In the genomic region with DNA sequence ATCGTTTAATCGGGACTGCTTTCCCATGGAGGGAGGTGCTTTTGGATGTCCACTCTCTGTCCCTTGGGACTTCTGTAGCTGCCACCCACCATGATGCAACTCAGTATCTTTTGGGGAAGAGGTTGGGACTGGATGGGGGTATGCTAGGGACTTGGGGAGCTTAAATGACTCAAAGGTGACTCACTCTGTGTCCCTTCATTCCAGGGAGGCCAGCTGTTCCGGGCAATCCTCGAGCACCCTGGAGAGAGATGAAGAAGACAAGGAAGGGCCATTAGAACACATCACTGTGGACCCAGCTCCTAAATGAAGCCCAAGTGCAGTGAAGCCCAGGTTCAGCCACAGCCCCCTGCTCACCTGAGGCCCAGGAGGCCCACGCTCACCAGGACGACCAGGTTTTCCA, we compare ENCODE assay signal across 17 cellular contexts. TPM values are rescaled to one million over a fixed set of nuclear protein-coding genes. Genes with fewer than 3 reads are reported as not detected.
A peak's percentile ranks its signal among the peaks of the same experiment; 100 is the strongest.
DNase-seq lines count a peak whose midpoint lies in the region; ATAC-seq and TF ChIP-seq lines count a peak whose summit lies in the region.
"Had no signal": no experiment of that assay in that cellular context is flagged by ENCODE, and none has a peak within 500 bp of the region (broad histone marks: within the 10 kb centered on the region; RNA-seq: fewer than 3 reads in every experiment).

No MANE protein-coding gene starts in this region.

- H3K4me1 ChIP-seq in SK-N-SH (ENCODE audit: control insufficient read depth in 1 of 2, insufficient read depth in 2 of 2, low read depth in 1 of 2, low read length in 1 of 2) (peaks cover 26 to 50% of the 10 kb centered on the region in 2 experiments; a peak in 3 of 4 replicates), neuronal stem cell (ENCODE audit: control insufficient read depth in 2 of 2, insufficient read depth in 1 of 2, low read depth in 1 of 2, low read length in 2 of 2) (peaks cover 3 to 5% of the 10 kb centered on the region in 2 donors), aorta (ENCODE audit: control insufficient read depth in 1 of 2, insufficient read depth in 2 of 2, low read length in 2 of 2) (no peaks in the 10 kb centered on the region)

- H3K36me3 Mint-ChIP-seq in activated naive CD4-positive, alpha-beta T cell treated with anti-CD3 and anti-CD28 coated beads, Interleukin-2, amount 10 ng/mL, durations not matched to agents 7 days and 5 days: no peaks in the 10 kb centered on the region

- H3F3A ChIP-seq in SK-N-SH (replicated peaks; ENCODE audit: insufficient read depth): peaks cover 84% of the 10 kb centered on the region

- no peak overlapping the region for H4K91ac ChIP-seq in neuronal stem cell (ENCODE audit: low read depth, low read length, poor library complexity)

- peak overlapping the region; percentile 44 for H3K18ac ChIP-seq in neuronal stem cell (ENCODE audit: low read length)

- POLR2A ChIA-PET in SK-N-SH (lab: Yijun Ruan, JAX): interaction anchor here (1.0 kb wide), 1 partner anchor 18 kb away, joined by 4 read pairs; no protein-coding TSS in a partner anchor

- no peak overlapping the region for H2AFZ ChIP-seq in SK-N-SH (ENCODE audit: low read depth)
- H2AFZ ChIP-seq in neuronal stem cell (ENCODE audit: low read length): no peak overlapping the region

- H2BK5ac ChIP-seq in neuronal stem cell (ENCODE audit: low read length): peak overlapping the region; percentile 66

- no peak overlapping the region for H3K4ac ChIP-seq in neuronal stem cell (ENCODE audit: low read length)

- peaks cover 74 to 79% of the 10 kb centered on the region in 2 experiments for H3K36me3 ChIP-seq in SK-N-SH (replicated peaks in 1 of 2; ENCODE audit: control insufficient read depth in 1 of 2, insufficient read depth in 2 of 2, low read length in 1 of 2)
- peaks cover 0 to 6% of the 10 kb centered on the region in 2 donors for H3K36me3 ChIP-seq in neuronal stem cell (replicated peaks in 1 of 2; ENCODE audit: control insufficient read depth in 2 of 2, insufficient read depth in 2 of 2, low read length in 2 of 2)
- H3K36me3 ChIP-seq in aorta (ENCODE audit: control insufficient read depth in 1 of 2, insufficient read depth in 2 of 2, low read length in 1 of 2): peaks cover 10% of the 10 kb centered on the region in 2 donors
- H3K36me3 ChIP-seq: gastrocnemius medialis had no signal

- H3K4me3 ChIP-seq in SK-N-SH (ENCODE audit: low read depth in 2 of 2, low read length in 1 of 2) (peak overlapping the region in 1 of 2 experiments; percentile 96; a peak in 1 of 4 replicates), choroid plexus epithelial cell (ENCODE audit: low read depth, low read length) (peak overlapping the region; percentile 98), neuronal stem cell (ENCODE audit: low read length in 2 of 2) (no peak overlapping the region), aorta (ENCODE audit: low read length in 2 of 2) (no peak overlapping the region)
- H3K4me3 ChIP-seq: gastrocnemius medialis, GM12878 had no signal

- no peak overlapping the region for H2BK120ac ChIP-seq in neuronal stem cell (ENCODE audit: low read depth, low read length)

- H3K27ac ChIP-seq in SK-N-SH (ENCODE audit: low read depth in 2 of 2, low read length in 1 of 2) (peak overlapping the region; percentile 24 to 100; a peak in 3 of 4 replicates), neuronal stem cell (replicated peaks; ENCODE audit: low read length) (no peak overlapping the region), aorta (ENCODE audit: low read depth in 1 of 2, low read length in 2 of 2) (peak overlapping the region; percentile 38 to 54)
- H3K27ac ChIP-seq: 22Rv1 had no signal

- H3K27me3 ChIP-seq in SK-N-SH (ENCODE audit: insufficient read depth): no peaks in the 10 kb centered on the region
- peaks cover 5 to 57% (median 18%) of the 10 kb centered on the region in 3 experiments for H3K27me3 ChIP-seq in neuronal stem cell (ENCODE audit: control insufficient read depth in 3 of 3, insufficient read depth in 3 of 3, low read depth in 1 of 3, low read length in 3 of 3)
- H3K27me3 ChIP-seq in aorta (ENCODE audit: control insufficient read depth in 1 of 2, insufficient read depth in 2 of 2, low read length in 1 of 2): no peaks in the 10 kb centered on the region

- no peak overlapping the region for H3K4me3 Mint-ChIP-seq in activated naive CD4-positive, alpha-beta T cell treated with anti-CD3 and anti-CD28 coated beads, Interleukin-2, amount 10 ng/mL, durations not matched to agents 7 days and 5 days
- H3K4me3 Mint-ChIP-seq: stimulated activated naive CD8-positive, alpha-beta T cell treated with anti-CD3 and anti-CD28 coated beads, Interleukin-15, Interleukin-2, amounts not matched to agents 100 ng/mL and 50 ng/mL, for 24 hours had no signal

- H3K23ac ChIP-seq in neuronal stem cell (ENCODE audit: low read depth, low read length, poor library complexity): no peak overlapping the region

- peaks cover 83% of the 10 kb centered on the region for H3K27me3 Mint-ChIP-seq in activated naive CD4-positive, alpha-beta T cell treated with anti-CD3 and anti-CD28 coated beads, Interleukin-2, amount 10 ng/mL, durations not matched to agents 7 days and 5 days

- no peak overlapping the region for H2BK15ac ChIP-seq in neuronal stem cell (ENCODE audit: low read length)

- TF ChIP-seq EP300 in SK-N-SH (IDR thresholded peaks at IDR 0.05; ENCODE audit: borderline replicate concordance in 1 of 2, low read depth in 1 of 2, low read length in 1 of 2): no peak

- H3K79me1 ChIP-seq in neuronal stem cell (ENCODE audit: low read depth, low read length): peaks cover 1% of the 10 kb centered on the region

- H3K9ac ChIP-seq in SK-N-SH (peak overlapping the region; percentile 99), neuronal stem cell (ENCODE audit: low read depth, low read length, poor library complexity) (no peak overlapping the region)

- ATAC-seq in SK-N-SH treated with all-trans-retinoic acid at 6 μM for 48 hours (no peak), aorta (ENCODE audit: low FRiP score) (no peak)
- ATAC-seq: GM12878 had no signal

- H3K27ac Mint-ChIP-seq in activated naive CD4-positive, alpha-beta T cell treated with anti-CD3 and anti-CD28 coated beads, Interleukin-2, amount 10 ng/mL, durations not matched to agents 7 days and 5 days: no peak overlapping the region
- H3K27ac Mint-ChIP-seq: stimulated activated naive CD8-positive, alpha-beta T cell treated with anti-CD3 and anti-CD28 coated beads, Interleukin-15, Interleukin-2, amounts not matched to agents 100 ng/mL and 50 ng/mL, for 24 hours had no signal

- peaks cover 100% of the 10 kb centered on the region for H3K79me2 ChIP-seq in SK-N-SH (ENCODE audit: insufficient read depth)

- H3K14ac ChIP-seq in neuronal stem cell (ENCODE audit: low read length): no peak overlapping the region

- peaks cover 23% of the 10 kb centered on the region for H3K4me1 Mint-ChIP-seq in activated naive CD4-positive, alpha-beta T cell treated with anti-CD3 and anti-CD28 coated beads, Interleukin-2, amount 10 ng/mL, durations not matched to agents 7 days and 5 days

- WGBS in SK-N-SH (ENCODE audit: low lambda C conversion rate): 67% methylated on average over 6 of the region's 6 CpGs
- WGBS in neuronal stem cell (ENCODE audit: extremely low coverage in 2 of 2, insufficient read length in 2 of 2, insufficient replicate concordance in 1 of 2), 2 donors: no CpG with 5 or more reads among the region's 6 CpGs
- 27 to 30% methylated on average over 6 of the region's 6 CpGs for WGBS in aorta, 2 donors

- H3K9me2 ChIP-seq in SK-N-SH: no peaks in the 10 kb centered on the region

- DNase-seq in SK-N-SH (no peak), choroid plexus epithelial cell (ENCODE audit: low read depth) (peak; percentile 64), neuronal stem cell (ENCODE audit: low spot score) (no peak), aorta (peak; percentile 46 to 61), NCI-H187 treated with DMSO at 0.1 percent for 48 hours (lab: John Stamatoyannopoulos, UW) (no peak), nucleus accumbens (lab: John Stamatoyannopoulos, UW) (no peak)
- DNase-seq in activated naive CD4-positive, alpha-beta T cell treated with anti-CD3 and anti-CD28 coated beads, Interleukin-2, amount 10 ng/mL, durations not matched to agents 7 days and 5 days: no peak
- DNase-seq: activated CD4-positive, alpha-beta T cell treated with anti-CD3 and anti-CD28 coated beads, Interleukin-2, amount 50 U/mL, for 1 hour; activated naive CD4-positive, alpha-beta T cell; occipital lobe; stimulated activated CD4-positive, alpha-beta T cell treated with anti-CD3 and anti-CD28 coated beads, Interleukin-2, amount 100 ng/mL, for 48 hours had no signal

- TF ChIP-seq RAD21 in SK-N-SH (IDR thresholded peaks at IDR 0.05; ENCODE audit: low read length): no peak

- H4K20me1 ChIP-seq in SK-N-SH (ENCODE audit: insufficient read depth): peaks cover 95% of the 10 kb centered on the region

- no peak overlapping the region for H4K8ac ChIP-seq in neuronal stem cell (ENCODE audit: low read depth, low read length)

- no peak overlapping the region for H2BK12ac ChIP-seq in neuronal stem cell (ENCODE audit: low read length)

- H3K9me3 ChIP-seq in SK-N-SH (no peaks in the 10 kb centered on the region), neuronal stem cell (replicated peaks in 1 of 2; ENCODE audit: control insufficient read depth in 2 of 2, insufficient read depth in 1 of 2, low read depth in 1 of 2, low read length in 2 of 2) (no peaks in the 10 kb centered on the region), aorta (ENCODE audit: control insufficient read depth, low read length) (no peaks in the 10 kb centered on the region)
- H3K9me3 ChIP-seq: gastrocnemius medialis had no signal

- intact Hi-C loops in aorta (cut with DNase I): loop anchor here in 1 of 2 donors (5.0 to 10.0 kb wide), 2 partner anchors 52 to 85 kb away; no protein-coding TSS in a partner anchor

- peak overlapping the region; percentile 89 for H3K4me2 ChIP-seq in SK-N-SH
- no peak overlapping the region for H3K4me2 ChIP-seq in neuronal stem cell (ENCODE audit: insufficient read depth, low read length, poor library complexity, severe bottlenecking)

- CTCF ChIA-PET in SK-N-SH (lab: Yijun Ruan, JAX): interaction anchor here (0.8 to 13.8 kb wide), 23 partner anchors 9 to 127 kb away, joined by 3 to 463 read pairs (median 6); a partner anchor contains a TSS
- CTCF ChIA-PET in activated naive CD4-positive, alpha-beta T cell treated with anti-CD3 and anti-CD28 coated beads, Interleukin-2, amount 10 ng/mL, durations not matched to agents 7 days and 5 days (lab: Charles Lee): interaction anchor here (1.0 to 5.7 kb wide), 15 partner anchors 9 to 103 kb away, joined by 3 to 100 read pairs (median 6); a partner anchor contains a TSS

- no peak overlapping the region for H2AK5ac ChIP-seq in neuronal stem cell (ENCODE audit: low read depth, low read length)

- no peaks in the 10 kb centered on the region for H3K9me3 Mint-ChIP-seq in activated naive CD4-positive, alpha-beta T cell treated with anti-CD3 and anti-CD28 coated beads, Interleukin-2, amount 10 ng/mL, durations not matched to agents 7 days and 5 days
- H3K9me3 Mint-ChIP-seq: stimulated activated naive CD8-positive, alpha-beta T cell treated with anti-CD3 and anti-CD28 coated beads, Interleukin-15, Interleukin-2, amounts not matched to agents 100 ng/mL and 50 ng/mL, for 24 hours had no signal

- TF ChIP-seq CTCF in SK-N-SH (IDR thresholded peaks at IDR 0.05): no peak
- no peak for TF ChIP-seq CTCF in choroid plexus epithelial cell (conservative IDR thresholded peaks at IDR 0.05; ENCODE audit: low read depth, low read length)

RNA-seq across cellular contexts. Expression of a gene that starts 4.6 kb away (rescaled TPM):
- polyA plus RNA-seq in SK-N-SH (2012; rRNA removed) (265 and 1,461 TPM in 2 replicates), aorta (100 to 1,000 TPM in 1 of 2 donors, 10 to 100 TPM in 1; 70.2 to 391 TPM)
- 757 and 1,045 TPM in 2 replicates for polyA plus RNA-seq in SK-N-SH (2012; cell fraction: cytosol; rRNA removed)
- 2,732 and 4,628 TPM in 2 replicates for polyA plus RNA-seq in SK-N-SH (2012; cell fraction: nucleus; rRNA removed)
- 17.9 TPM for polyA plus RNA-seq in neuronal stem cell (2013, experiment 1 of 2)
- 18.4 TPM for polyA plus RNA-seq in neuronal stem cell (2013, experiment 2 of 2)
- 100 to 1,000 TPM; 400 to 948 TPM for total RNA-seq in aorta

RNA-seq across cellular contexts. Expression of a gene that starts 31.0 kb away (rescaled TPM):
- polyA plus RNA-seq in SK-N-SH (2012; rRNA removed) (0.29 TPM in 1 of 2 replicates, not detected in the other), aorta (100 to 1,000 TPM in 1 of 2 donors, 10 to 100 TPM in 1; 86.4 to 198 TPM)
- 0.04 and 0.07 TPM in 2 replicates for polyA plus RNA-seq in SK-N-SH (2012; cell fraction: cytosol; rRNA removed)
- 0.11 and 0.15 TPM in 2 replicates for polyA plus RNA-seq in SK-N-SH (2012; cell fraction: nucleus; rRNA removed)
- 0.57 TPM for polyA plus RNA-seq in neuronal stem cell (2013, experiment 1 of 2)
- polyA plus RNA-seq in neuronal stem cell (2013, experiment 2 of 2): 0.35 TPM
- total RNA-seq in aorta: 10 to 100 TPM; 91.8 to 92.7 TPM
- total RNA-seq: kidney epithelial cell, occipital lobe had no signal

RNA-seq across cellular contexts. Expression of a gene that starts 46.3 kb away (rescaled TPM):
- 26.9 and 35.2 TPM in 2 replicates for polyA plus RNA-seq in SK-N-SH (2012; rRNA removed)
- 19.8 and 24.9 TPM in 2 replicates for polyA plus RNA-seq in SK-N-SH (2012; cell fraction: cytosol; rRNA removed)
- polyA plus RNA-seq in SK-N-SH (2012; cell fraction: nucleus; rRNA removed): 65.0 and 65.1 TPM in 2 replicates
- 19.8 TPM for polyA plus RNA-seq in neuronal stem cell (2013, experiment 1 of 2)
- polyA plus RNA-seq in neuronal stem cell (2013, experiment 2 of 2): 19.4 TPM
- 10 to 100 TPM; 64.4 to 99.0 TPM for total RNA-seq in aorta
- polyA plus RNA-seq in aorta: 10 to 100 TPM; 20.3 to 26.1 TPM

Comparison
In these comparisons a context has a peak if more than half of its experiments do, and no peak if none do; other contexts are left out.
1. DNase-seq: peak in choroid plexus epithelial cell (single experiment) and aorta (2 of 2); none in SK-N-SH (single experiment), neuronal stem cell (single experiment), NCI-H187 treated with DMSO at 0.1 percent for 48 hours (single experiment), activated naive CD4-positive, alpha-beta T cell treated with anti-CD3 and anti-CD28 coated beads, Interleukin-2, amount 10 ng/mL, durations not matched to agents 7 days and 5 days (single experiment) and nucleus accumbens (0 of 56).
2. RNA of a gene that starts 31.0 kb away (polyA plus RNA-seq): 86.4 to 198 TPM in aorta; 0.04 to 0.29 TPM in SK-N-SH; every median in the first group is over 10 times any median in the second.